8 cellular contexts compared by ENCODE assay signal in genomic region chr12:57765003-57765697, GRCh38. TPM values are rescaled to one million over a fixed set of nuclear protein-coding genes. Genes with fewer than 3 reads are reported as not detected.
DNase-seq lines count a peak whose midpoint lies in the region; ATAC-seq and TF ChIP-seq lines count a peak whose summit lies in the region.

No MANE protein-coding gene starts in this region.

- peak overlapping the region; percentile 47 for H3K4me3 ChIP-seq in GM12875 (ENCODE audit: low read depth, low read length)
- peak overlapping the region; percentile 89 for H3K4me3 ChIP-seq in iPS-15b (ENCODE audit: low read depth, low read length)

- H3K4me1 ChIP-seq in iPS-15b (ENCODE audit: control insufficient read depth, insufficient read depth, low read length): peaks cover 14% of the 10 kb centered on the region

- H3K4me3 Mint-ChIP-seq in HFFc6: peak overlapping the region; percentile 80
- H3K4me3 Mint-ChIP-seq in activated naive CD8-positive, alpha-beta T cell treated with anti-CD3 and anti-CD28 coated beads, Interleukin-2, amount 10 ng/mL, durations not matched to agents 7 days and 5 days: peak overlapping the region; percentile 89

- POLR2A ChIA-PET in activated naive CD8-positive, alpha-beta T cell treated with anti-CD3 and anti-CD28 coated beads, Interleukin-2, amount 10 ng/mL, durations not matched to agents 7 days and 5 days (lab: Charles Lee): interaction anchor here (0.7 to 4.3 kb wide), 2 partner anchors 9 to 71 kb away, joined by 4 to 20 read pairs; partner anchors contain the start of gene MARCHF9

- H3K9ac ChIP-seq in iPS-15b (ENCODE audit: low read depth, low read length): peak overlapping the region; percentile 60

- H3K27me3 ChIP-seq in iPS-15b (ENCODE audit: control insufficient read depth, insufficient read depth, low read length): peaks cover 65% of the 10 kb centered on the region

- peaks cover 29% of the 10 kb centered on the region for H3K4me1 Mint-ChIP-seq in HFFc6 (ENCODE audit: low read depth)
- peaks cover 18% of the 10 kb centered on the region for H3K4me1 Mint-ChIP-seq in activated naive CD8-positive, alpha-beta T cell treated with anti-CD3 and anti-CD28 coated beads, Interleukin-2, amount 10 ng/mL, durations not matched to agents 7 days and 5 days

- H3K9me3 ChIP-seq in iPS-15b (ENCODE audit: control insufficient read depth, insufficient read depth, low read length): no peaks in the 10 kb centered on the region

- H3K36me3 ChIP-seq in iPS-15b (ENCODE audit: control insufficient read depth, insufficient read depth, low read length): peaks cover 12% of the 10 kb centered on the region

- TF ChIP-seq CTCF in GM12875 (IDR thresholded peaks at IDR 0.05; ENCODE audit: borderline replicate concordance, insufficient read depth, low read depth, low read length) (peak; percentile 54), HFFc6 (IDR thresholded peaks at IDR 0.05) (peak; percentile 74)

- peak overlapping the region; percentile 57 for H3K27ac Mint-ChIP-seq in HFFc6
- peak overlapping the region; percentile 28 for H3K27ac Mint-ChIP-seq in activated naive CD8-positive, alpha-beta T cell treated with anti-CD3 and anti-CD28 coated beads, Interleukin-2, amount 10 ng/mL, durations not matched to agents 7 days and 5 days

- DNase-seq in HFFc6 (peak; percentile 28), RPMI7951 (ENCODE audit: low read depth) (peak; percentile 51), LoVo (ENCODE audit: low spot score) (no peak)
- peak; percentile 74 for DNase-seq in activated naive CD8-positive, alpha-beta T cell treated with anti-CD3 and anti-CD28 coated beads, Interleukin-2, amount 10 ng/mL, durations not matched to agents 7 days and 5 days
- DNase-seq in stimulated activated CD4-positive, alpha-beta T cell treated with anti-CD3 and anti-CD28 coated beads, Interleukin-12 subunit alpha, Interleukin-12 subunit beta, amount 100 ng/mL, for 48 hours (ENCODE audit: low read depth in 2 of 3, low spot score in 1 of 3): peak in 2 of 3 donors; percentile 48 to 51

- no peaks in the 10 kb centered on the region for H3K9me3 Mint-ChIP-seq in HFFc6
- no peaks in the 10 kb centered on the region for H3K9me3 Mint-ChIP-seq in activated naive CD8-positive, alpha-beta T cell treated with anti-CD3 and anti-CD28 coated beads, Interleukin-2, amount 10 ng/mL, durations not matched to agents 7 days and 5 days

- H3K36me3 Mint-ChIP-seq in HFFc6 (ENCODE audit: low read depth): peaks cover 13% of the 10 kb centered on the region
- peaks cover 7% of the 10 kb centered on the region for H3K36me3 Mint-ChIP-seq in activated naive CD8-positive, alpha-beta T cell treated with anti-CD3 and anti-CD28 coated beads, Interleukin-2, amount 10 ng/mL, durations not matched to agents 7 days and 5 days

- H3K27me3 Mint-ChIP-seq in HFFc6 (ENCODE audit: insufficient read depth): peaks cover 4% of the 10 kb centered on the region; the same call in 1 of the 2 replicates
- H3K27me3 Mint-ChIP-seq in activated naive CD8-positive, alpha-beta T cell treated with anti-CD3 and anti-CD28 coated beads, Interleukin-2, amount 10 ng/mL, durations not matched to agents 7 days and 5 days: peaks cover 11% of the 10 kb centered on the region

- peak; percentile 82 for ATAC-seq in activated naive CD8-positive, alpha-beta T cell treated with anti-CD3 and anti-CD28 coated beads, Interleukin-2, amount 10 ng/mL, durations not matched to agents 7 days and 5 days (ENCODE audit: low read depth)
- ATAC-seq in GM18861 (IDR thresholded peaks at IDR 0.05; ENCODE audit: unreplicated experiment): no peak

RNA-seq across cellular contexts. Expression of gene CYP27B1, which starts 1.7 kb away (rescaled TPM):
- total RNA-seq in HFFc6 (2021; fragmentation: NEBNext Ultra II Directional; extraction: Animal tissue kit (Norgen Biotek cat#: 25700)): 1 to 10 TPM in 3 of 6 experiments, under 1 TPM in 3; 0.57 to 1.8 (median 0.96) TPM
- 1.1 and 1.2 TPM in 2 replicates for total RNA-seq in RPMI7951 (2014; rRNA removed; shearing (Covaris generic))
- total RNA-seq in activated naive CD8-positive, alpha-beta T cell treated with anti-CD3 and anti-CD28 coated beads, Interleukin-2, amount 10 ng/mL, durations not matched to agents 7 days and 5 days: 1 to 10 TPM; 2.4 to 2.6 TPM

RNA-seq across cellular contexts. Expression of gene METTL1, which starts 6.8 kb away (rescaled TPM):
- 10 to 100 TPM; 30.0 to 41.8 (median 36.0) TPM for total RNA-seq in HFFc6 (2021; fragmentation: NEBNext Ultra II Directional; extraction: Animal tissue kit (Norgen Biotek cat#: 25700))
- total RNA-seq in RPMI7951 (2014; rRNA removed; shearing (Covaris generic)): 8.8 and 11.2 TPM in 2 replicates
- total RNA-seq in activated naive CD8-positive, alpha-beta T cell treated with anti-CD3 and anti-CD28 coated beads, Interleukin-2, amount 10 ng/mL, durations not matched to agents 7 days and 5 days: 10 to 100 TPM; 13.9 to 14.9 TPM

RNA-seq across cellular contexts. Expression of gene EEF1AKMT3, which starts 7.3 kb away (rescaled TPM):
- 1 to 10 TPM; 6.3 to 9.0 (median 7.8) TPM for total RNA-seq in HFFc6 (2021; fragmentation: NEBNext Ultra II Directional; extraction: Animal tissue kit (Norgen Biotek cat#: 25700))
- total RNA-seq in RPMI7951 (2014; rRNA removed; shearing (Covaris generic)): 5.3 and 6.6 TPM in 2 replicates
- 1 to 10 TPM; 3.8 to 4.1 TPM for total RNA-seq in activated naive CD8-positive, alpha-beta T cell treated with anti-CD3 and anti-CD28 coated beads, Interleukin-2, amount 10 ng/mL, durations not matched to agents 7 days and 5 days

RNA-seq across cellular contexts. Expression of gene MARCHF9, which starts 10.2 kb away (rescaled TPM):
- total RNA-seq in HFFc6 (2021; fragmentation: NEBNext Ultra II Directional; extraction: Animal tissue kit (Norgen Biotek cat#: 25700)): 1 to 10 TPM in 4 of 6 experiments, under 1 TPM in 2; 0.94 to 3.2 (median 1.2) TPM
- total RNA-seq in RPMI7951 (2014; rRNA removed; shearing (Covaris generic)): 3.0 and 4.2 TPM in 2 replicates
- total RNA-seq in activated naive CD8-positive, alpha-beta T cell treated with anti-CD3 and anti-CD28 coated beads, Interleukin-2, amount 10 ng/mL, durations not matched to agents 7 days and 5 days: 10 to 100 TPM; 37.1 to 38.3 TPM

RNA-seq across cellular contexts. Expression of gene CDK4, which starts 13.0 kb away (rescaled TPM):
- total RNA-seq in HFFc6 (2021; fragmentation: NEBNext Ultra II Directional; extraction: Animal tissue kit (Norgen Biotek cat#: 25700)): 100 to 1,000 TPM; 112 to 140 (median 116) TPM
- 232 and 269 TPM in 2 replicates for total RNA-seq in RPMI7951 (2014; rRNA removed; shearing (Covaris generic))
- 100 to 1,000 TPM in 1 of 2 experiments, 10 to 100 TPM in 1; 98.4 to 100 TPM for total RNA-seq in activated naive CD8-positive, alpha-beta T cell treated with anti-CD3 and anti-CD28 coated beads, Interleukin-2, amount 10 ng/mL, durations not matched to agents 7 days and 5 days
